26 cellular contexts compared by ENCODE assay signal in genomic region chr22:26328221-26328620, GRCh38.
"Had no signal": no experiment of that assay in that cellular context is flagged by ENCODE, and none has a peak within 500 bp of the region (broad histone marks: within the 10 kb centered on the region; RNA-seq: fewer than 3 reads in every experiment).

No MANE protein-coding gene starts in this region.

- DNase-seq: stimulated activated CD4-positive, alpha-beta T cell treated with anti-CD3 and anti-CD28 coated beads, Interleukin-2, amount 100 ng/mL, for 48 hours; stimulated activated CD4-positive, alpha-beta T cell treated with anti-CD3 and anti-CD28 coated beads, Interleukin-4, amount 100 ng/mL, for 1 hour; stimulated activated CD4-positive, alpha-beta T cell treated with anti-CD3 and anti-CD28 coated beads, Interleukin-4, amount 100 ng/mL, for 24 hours; stimulated activated CD4-positive, alpha-beta T cell treated with anti-CD3 and anti-CD28 coated beads, Interleukin-4, amount 100 ng/mL, for 4 hours; stimulated activated CD8-positive, alpha-beta memory T cell treated with anti-CD3 and anti-CD28 coated beads, Interleukin-4, amount 100 ng/mL, for 48 hours; stimulated activated naive B cell treated with anti-CD40 and anti-IgM and Interleukin-4, amounts not matched to agents 10 μg/mL and 1 μg/mL and 100 μg/mL, for 72 hours; stimulated activated naive CD4-positive, alpha-beta T cell; stimulated activated naive CD4-positive, alpha-beta T cell treated with Interleukin-2 at 50 U/mL for 16 hours; stimulated activated naive CD8-positive, alpha-beta T cell treated with anti-CD3 and anti-CD28 coated beads, Interleukin-15, amount 100 ng/mL, for 72 hours; stimulated activated naive CD8-positive, alpha-beta T cell treated with anti-CD3 and anti-CD28 coated beads, Interleukin-15, Interleukin-2, amounts not matched to agents 100 U/mL and 50 U/mL, for 24 hours; stomach; substantia nigra; testis; thyroid gland; tibial artery; transverse colon; trophoblast cell; upper lobe of right lung; uterus had no signal

- ATAC-seq: stimulated activated effector memory CD8-positive, alpha-beta T cell treated with anti-CD3 and anti-CD28 coated beads, Interleukin-12 subunit alpha, Interleukin-12 subunit beta, amount 100 ng/mL, for 72 hours; stimulated activated memory B cell treated with anti-CD40 and anti-IgM and Interleukin-4, amounts not matched to agents 10 μg/mL and 1 μg/mL and 100 μg/mL, for 72 hours; stimulated activated naive B cell treated with anti-CD40 and anti-IgM and Interleukin-4, amounts not matched to agents 10 μg/mL and 1 μg/mL and 100 μg/mL, for 72 hours; stimulated activated naive CD8-positive, alpha-beta T cell treated with anti-CD3 and anti-CD28 coated beads, Interleukin-15, amount 100 ng/mL, for 72 hours; stimulated activated naive CD8-positive, alpha-beta T cell treated with anti-CD3 and anti-CD28 coated beads, Interleukin-15, Interleukin-2, amounts not matched to agents 100 U/mL and 50 U/mL, for 24 hours had no signal

- H3K27me3 ChIP-seq: testis, thyroid gland, tibial nerve, upper lobe of left lung, uterus, vagina had no signal

- H3K36me3 ChIP-seq: stomach, suprapubic skin, thoracic aorta, thyroid gland, tibial artery, tibial nerve, transverse colon, upper lobe of left lung, upper lobe of right lung, uterus, vagina had no signal

- H3K4me3 ChIP-seq: stomach, suprapubic skin, testis, thoracic aorta, thyroid gland, tibial artery, tibial nerve, transverse colon, upper lobe of left lung, upper lobe of right lung, uterus, vagina had no signal

- H3K4me1 ChIP-seq: stomach, suprapubic skin, testis, thyroid gland, tibial artery, tibial nerve, transverse colon, upper lobe of left lung, upper lobe of right lung, uterus, vagina had no signal

- H3K27ac ChIP-seq: stomach, suprapubic skin, testis, thoracic aorta, thyroid gland, tibial artery, tibial nerve, transverse colon, upper lobe of left lung, upper lobe of right lung, uterus, vagina had no signal

- H3K9me3 ChIP-seq: stomach, suprapubic skin, testis, thoracic aorta, thyroid gland, tibial artery, tibial nerve, transverse colon, upper lobe of left lung, upper lobe of right lung, uterus, vagina had no signal
